ENCODE assay signal across 18 cellular contexts in genomic region chr15:101492752-101493692, GRCh38. TPM values are rescaled to one million over a fixed set of nuclear protein-coding genes. Genes with fewer than 3 reads are reported as not detected.
A peak's percentile ranks its signal among the peaks of the same experiment; 100 is the strongest.
DNase-seq lines count a peak whose midpoint lies in the region; TF ChIP-seq lines count a peak whose summit lies in the region.
"Had no signal": no experiment of that assay in that cellular context is flagged by ENCODE, and none has a peak within 500 bp of the region (broad histone marks: within the 10 kb centered on the region; RNA-seq: fewer than 3 reads in every experiment).

No MANE protein-coding gene starts in this region.

- H3K4me1 Mint-ChIP-seq in activated CD4-positive, alpha-beta memory T cell treated with anti-CD3 and anti-CD28 coated beads for 36 hours (ENCODE audit: low read depth) = peaks cover 11% of the 10 kb centered on the region

- CTCF ChIA-PET in GM10248 (lab: Yijun Ruan, JAX) = interaction anchor here (1.0 kb wide), 1 partner anchor 235 kb away, joined by 3 read pairs; no protein-coding TSS in a partner anchor
- CTCF ChIA-PET in activated CD4-positive, alpha-beta memory T cell treated with anti-CD3 and anti-CD28 coated beads for 36 hours (lab: Charles Lee) = no interaction called here

- DNase-seq in Ammon's horn (ENCODE audit: low spot score) (peak; percentile 74), GM10248 (ENCODE audit: extremely low spot score) (peak; percentile 13), caudate nucleus (lab: John Stamatoyannopoulos, UW) (peak in 20 of 61 donors; percentile 28 to 61 (median 42)), myocyte (ENCODE audit: low read depth) (peak; percentile 58), A172 (ENCODE audit: low spot score) (no peak), H4 (ENCODE audit: low spot score) (no peak)
- DNase-seq in activated CD4-positive, alpha-beta memory T cell treated with anti-CD3 and anti-CD28 coated beads for 36 hours = no peak
- no peak for DNase-seq in activated CD4-positive, CD25-positive, alpha-beta regulatory T cell treated with anti-CD3 and anti-CD28 coated beads, Interleukin-2, amount 50 U/mL, for 72 hours
- DNase-seq: CD4-positive, alpha-beta memory T cell; NCI-H1436; NCI-H2171; NCI-H748 treated with DMSO at 0.1 percent for 48 hours; PC-9; stimulated activated CD4-positive, alpha-beta T cell treated with anti-CD3 and anti-CD28 coated beads, Interleukin-15, amount 100 ng/mL, for 24 hours; T-helper 9 cell had no signal

- H3K9me3 Mint-ChIP-seq in activated CD4-positive, alpha-beta memory T cell treated with anti-CD3 and anti-CD28 coated beads for 36 hours = no peaks in the 10 kb centered on the region
- H3K9me3 Mint-ChIP-seq: activated T-helper 2 cell treated with anti-CD3 and anti-CD28 coated beads, Interferon-gamma antibody, Interleukin-2, Interleukin-4, amounts not matched to agents 10 μg/mL and 5 μg/mL and 100 μg/mL, durations not matched to agents 14 hours and 24 hours and 36 hours; CD4-positive, alpha-beta memory T cell had no signal

- POLR2A ChIA-PET in GM10248 (lab: Yijun Ruan, JAX) = no interaction called here
- POLR2A ChIA-PET in activated CD4-positive, alpha-beta memory T cell treated with anti-CD3 and anti-CD28 coated beads for 36 hours (lab: Charles Lee) = no interaction called here

- H3K27me3 Mint-ChIP-seq in activated CD4-positive, alpha-beta memory T cell treated with anti-CD3 and anti-CD28 coated beads for 36 hours = peaks cover 52% of the 10 kb centered on the region

- H3K27ac ChIP-seq in caudate nucleus (ENCODE audit: low read depth, low read length) = peak overlapping the region; percentile 78
- H3K27ac ChIP-seq: PC-9, SK-N-MC, thoracic aorta had no signal

- intact Hi-C loops in activated CD4-positive, alpha-beta memory T cell treated with anti-CD3 and anti-CD28 coated beads for 36 hours (cut with micrococcal nuclease) = no loop called here

- no peaks in the 10 kb centered on the region for H3K36me3 Mint-ChIP-seq in activated CD4-positive, alpha-beta memory T cell treated with anti-CD3 and anti-CD28 coated beads for 36 hours
- H3K36me3 Mint-ChIP-seq: CD4-positive, alpha-beta memory T cell had no signal

- H3K27ac Mint-ChIP-seq in activated CD4-positive, alpha-beta memory T cell treated with anti-CD3 and anti-CD28 coated beads for 36 hours = no peak overlapping the region
- H3K27ac Mint-ChIP-seq: activated T-helper 2 cell treated with anti-CD3 and anti-CD28 coated beads, Interferon-gamma antibody, Interleukin-2, Interleukin-4, amounts not matched to agents 10 μg/mL and 5 μg/mL and 100 μg/mL, durations not matched to agents 14 hours and 24 hours and 36 hours; CD4-positive, alpha-beta memory T cell had no signal

- H3K4me3 Mint-ChIP-seq in activated CD4-positive, alpha-beta memory T cell treated with anti-CD3 and anti-CD28 coated beads for 36 hours = no peak overlapping the region

- no peak for TF ChIP-seq CTCF in GM10248 (IDR thresholded peaks at IDR 0.05; ENCODE audit: control extremely low read depth, extremely low read depth, low read depth, missing control alignments)

RNA-seq across cellular contexts. Expression of gene PCSK6, which starts 3.5 kb away (rescaled TPM):
- total RNA-seq in myocyte = 2.2 and 2.5 TPM in 2 replicates
- polyA plus RNA-seq in myocyte (2012) = 0.33 TPM
- total RNA-seq in activated CD4-positive, alpha-beta memory T cell treated with anti-CD3 and anti-CD28 coated beads for 36 hours = under 1 TPM; 0.24 to 0.58 TPM
- 5.5 and 10.0 TPM in 2 replicates for total RNA-seq in A172 (2014; rRNA removed; shearing (Covaris generic))
- not detected in 2 replicates for total RNA-seq in H4 (2014; rRNA removed; shearing (Covaris generic))

Comparison
In these comparisons a context has a peak if more than half of its experiments do, and no peak if none do; other contexts are left out.
1. DNase-seq: peak in Ammon's horn (single experiment), GM10248 (single experiment) and myocyte (single experiment); none in activated CD4-positive, alpha-beta memory T cell treated with anti-CD3 and anti-CD28 coated beads for 36 hours (single experiment), A172 (single experiment), H4 (single experiment) and activated CD4-positive, CD25-positive, alpha-beta regulatory T cell treated with anti-CD3 and anti-CD28 coated beads, Interleukin-2, amount 50 U/mL, for 72 hours (single experiment).